ENCODE assay signal across 18 cellular contexts in the genomic region with DNA sequence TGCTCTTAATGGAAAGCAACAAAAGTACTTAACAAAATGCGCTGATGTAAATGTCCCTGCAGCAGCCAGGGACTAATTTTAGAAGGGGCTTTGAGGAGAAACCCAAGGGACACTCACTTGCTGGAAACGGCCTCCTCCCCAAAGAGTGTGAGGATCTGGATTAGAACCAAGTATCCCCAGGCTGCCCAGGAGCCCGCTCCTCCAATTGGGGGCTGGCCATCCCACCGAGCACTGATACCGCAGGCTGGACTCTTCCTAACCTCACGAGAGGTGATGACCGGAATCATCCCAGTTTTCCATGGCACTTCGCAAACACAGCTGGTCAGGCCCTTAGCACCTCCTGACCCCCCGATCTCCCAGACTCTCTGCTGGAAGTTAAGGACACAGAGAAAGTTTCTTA.
DNase-seq lines count a peak whose midpoint lies in the region; ATAC-seq and TF ChIP-seq lines count a peak whose summit lies in the region.
"Had no signal": no experiment of that assay in that cellular context is flagged by ENCODE, and none has a peak within 500 bp of the region (broad histone marks: within the 10 kb centered on the region; RNA-seq: fewer than 3 reads in every experiment).

No MANE protein-coding gene starts in this region.

- H3K4me3 ChIP-seq in heart left ventricle, result peak overlapping the region in 4 of 12 donors; percentile 9 to 16 (median 14)
- H3K4me3 ChIP-seq in psoas muscle, result peak overlapping the region; percentile 49
- H3K4me3 ChIP-seq in vagina, result peak overlapping the region in 1 of 2 donors; percentile 6
- H3K4me3 ChIP-seq: left lung, upper lobe of right lung had no signal

- TF ChIP-seq CTCF in heart left ventricle (IDR thresholded peaks at IDR 0.05) (no peak), psoas muscle (IDR thresholded peaks at IDR 0.05) (no peak), vagina (IDR thresholded peaks at IDR 0.05) (no peak)

- 64 to 72% (median 67%) methylated on average over 8 to 9 of the region's 9 CpGs for WGBS in heart left ventricle, 4 donors
- 43 to 76% (median 45%) methylated on average over 9 of the region's 9 CpGs for WGBS in psoas muscle, 3 donors

- no peak for ATAC-seq in heart left ventricle
- no peak for ATAC-seq in left ventricle myocardium superior
- ATAC-seq in left cardiac atrium, result no peak
- no peak for ATAC-seq in psoas muscle
- ATAC-seq in GM18520 (IDR thresholded peaks at IDR 0.05; ENCODE audit: unreplicated experiment), result no peak
- ATAC-seq: left lung; naive thymus-derived CD8-positive, alpha-beta T cell; SK-N-SH treated with all-trans-retinoic acid at 6 μM for 48 hours; upper lobe of right lung had no signal

- no peaks in the 10 kb centered on the region for H3K36me3 ChIP-seq in heart left ventricle
- H3K36me3 ChIP-seq in psoas muscle (ENCODE audit: insufficient read depth in 1 of 2, low read depth in 1 of 2), result no peaks in the 10 kb centered on the region
- no peaks in the 10 kb centered on the region for H3K36me3 ChIP-seq in vagina
- H3K36me3 ChIP-seq: left lung, upper lobe of right lung had no signal

- peaks cover 0 to 8% (median 0%) of the 10 kb centered on the region in 12 donors for H3K9me3 ChIP-seq in heart left ventricle
- H3K9me3 ChIP-seq in psoas muscle, result no peaks in the 10 kb centered on the region
- H3K9me3 ChIP-seq in vagina, result no peaks in the 10 kb centered on the region
- H3K9me3 ChIP-seq: left lung, upper lobe of right lung had no signal

- peak in 2 of 5 donors; percentile 6 to 14 for DNase-seq in heart left ventricle
- DNase-seq in left ventricle myocardium superior, result no peak
- peak; percentile 14 for DNase-seq in left cardiac atrium
- DNase-seq in psoas muscle, result no peak
- no peak for DNase-seq in vagina (ENCODE audit: extremely low spot score in 2 of 2)
- DNase-seq in activated T-cell treated with anti-CD3 and anti-CD28 coated beads, Interleukin-2, amount 50 U/mL, for 1 hour, result no peak
- DNase-seq in HuH-7.5 (ENCODE audit: low spot score), result no peak
- DNase-seq: activated CD4-positive, alpha-beta T cell treated with anti-CD3 and anti-CD28 coated beads, Interleukin-2, amount 50 U/mL, for 48 hours; activated gamma-delta T cell; NCI-H2029 treated with DMSO at 0.1 percent for 48 hours; NCI-H526; OCI-M1; retina; upper lobe of right lung had no signal

- H3K27ac ChIP-seq in heart left ventricle, result peak overlapping the region in 11 of 12 donors; percentile 30 to 90 (median 67)
- peak overlapping the region; percentile 97 for H3K27ac ChIP-seq in psoas muscle
- H3K27ac ChIP-seq in vagina, result peak overlapping the region; percentile 59
- H3K27ac ChIP-seq: left lung, upper lobe of right lung had no signal

- H3K4me1 ChIP-seq in heart left ventricle (peaks cover 10 to 80% (median 49%) of the 10 kb centered on the region in 12 donors), psoas muscle (peaks cover 61% of the 10 kb centered on the region), vagina (peaks cover 44% of the 10 kb centered on the region)

- H3K27me3 ChIP-seq in heart left ventricle, result no peaks in the 10 kb centered on the region
- no peaks in the 10 kb centered on the region for H3K27me3 ChIP-seq in psoas muscle (ENCODE audit: insufficient read depth in 3 of 3, low read length in 2 of 3)
- no peaks in the 10 kb centered on the region for H3K27me3 ChIP-seq in vagina
- H3K27me3 ChIP-seq: left lung, upper lobe of right lung had no signal

- TF ChIP-seq POLR2A in heart left ventricle (IDR thresholded peaks at IDR 0.05), result no peak
- no peak for TF ChIP-seq POLR2A in vagina (IDR thresholded peaks at IDR 0.05)

- intact Hi-C loops in heart left ventricle (cut with DNase I), result loop anchor here in 1 of 10 donors (5.0 kb wide), 1 partner anchor 84 kb away; no protein-coding TSS in a partner anchor
- intact Hi-C loops in left ventricle myocardium superior (cut with micrococcal nuclease), result no loop called here
- intact Hi-C loops in left cardiac atrium (cut with DNase I), result loop anchor here in 1 of 2 donors (10.0 kb wide), 1 partner anchor 82 kb away; no protein-coding TSS in a partner anchor
- intact Hi-C loops in psoas muscle (cut with DNase I), result loop anchor here in 1 of 2 donors (5.0 kb wide), 1 partner anchor 84 kb away; no protein-coding TSS in a partner anchor
- intact Hi-C loops in vagina (cut with DNase I), result loop anchor here (10.0 kb wide), 1 partner anchor 88 kb away; no protein-coding TSS in a partner anchor
